ENCODE assay signal across 8 cellular contexts in the genomic region with DNA sequence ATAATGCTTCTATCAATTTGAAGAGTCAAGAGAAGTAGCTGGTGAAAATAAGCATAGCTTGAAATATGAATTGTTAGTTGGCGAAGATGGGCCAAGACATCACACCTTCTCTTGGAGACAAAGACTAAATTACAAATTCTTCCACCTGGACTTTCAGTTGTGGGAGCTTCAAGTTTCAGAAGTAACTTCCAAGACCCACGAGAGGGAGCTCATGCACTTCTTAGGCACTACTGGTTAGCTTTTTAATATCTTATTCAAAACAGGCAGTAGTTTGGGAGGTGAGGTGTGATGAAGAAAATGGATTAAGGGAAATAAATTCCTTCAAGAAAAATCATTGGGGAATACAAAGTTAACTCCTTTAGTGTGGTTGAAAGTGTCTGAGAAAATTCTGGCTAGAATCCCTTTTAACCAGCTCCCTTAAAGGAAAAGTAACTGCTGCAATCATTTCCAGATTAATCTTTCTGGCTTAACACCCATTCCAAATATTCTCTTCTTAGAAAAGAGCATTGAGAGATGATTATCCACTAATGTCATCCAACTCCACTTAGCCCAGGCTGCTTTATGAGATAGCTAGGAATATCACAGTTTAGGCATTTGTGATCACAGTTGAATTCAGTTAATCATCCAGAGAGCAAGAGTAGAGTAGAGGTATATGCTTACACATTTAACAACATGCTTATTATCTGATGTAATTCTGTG.
DNase-seq lines count a peak whose midpoint lies in the region; ATAC-seq and TF ChIP-seq lines count a peak whose summit lies in the region.

No MANE protein-coding gene starts in this region.

- H3K27ac Mint-ChIP-seq in MCF 10A (ENCODE audit: low read depth, unreplicated experiment) (no peak overlapping the region), T-cell (no peak overlapping the region)
- no peak overlapping the region for H3K27ac Mint-ChIP-seq in activated naive CD4-positive, alpha-beta T cell treated with anti-CD3 and anti-CD28 coated beads, Interleukin-2, amount 50 U/mL, for 72 hours

- H3K4me3 Mint-ChIP-seq in MCF 10A (ENCODE audit: unreplicated experiment) (no peak overlapping the region), T-cell (no peak overlapping the region)

- no peaks in the 10 kb centered on the region for H3K4me1 Mint-ChIP-seq in MCF 10A (ENCODE audit: insufficient read depth, unreplicated experiment)
- H3K4me1 Mint-ChIP-seq in T-cell, result no peaks in the 10 kb centered on the region

- DNase-seq in SIG-M5 treated with dmso at 0.1 percent for 504 hours (lab: John Stamatoyannopoulos, UW; ENCODE audit: unreplicated experiment) (peak; percentile 26), SIG-M5 (lab: John Stamatoyannopoulos, UW) (no peak), NCI-H2107 treated with DMSO at 0.1 percent for 48 hours (lab: John Stamatoyannopoulos, UW; ENCODE audit: unreplicated experiment) (peak; percentile 61), MCF 10A (ENCODE audit: unreplicated experiment) (peak; percentile 43), left lobe of liver (ENCODE audit: low spot score) (no peak), T-cell (no peak)
- DNase-seq in activated naive CD4-positive, alpha-beta T cell treated with anti-CD3 and anti-CD28 coated beads, Interleukin-2, amount 50 U/mL, for 72 hours (ENCODE audit: low spot score in 2 of 2), result no peak

- no TSS peak for BruUV-seq in MCF 10A (replicated peaks; lab: Mats Ljungman, UMichigan)

- no peaks in the 10 kb centered on the region for H3K36me3 Mint-ChIP-seq in MCF 10A (ENCODE audit: insufficient read depth, unreplicated experiment)
- H3K36me3 Mint-ChIP-seq in T-cell, result no peaks in the 10 kb centered on the region
- no peaks in the 10 kb centered on the region for H3K36me3 Mint-ChIP-seq in activated naive CD4-positive, alpha-beta T cell treated with anti-CD3 and anti-CD28 coated beads, Interleukin-2, amount 50 U/mL, for 72 hours

- peak; percentile 42 for TF ChIP-seq CTCF in MCF 10A (IDR thresholded peaks at IDR 0.05; ENCODE audit: unreplicated experiment)

- H3K27me3 Mint-ChIP-seq in MCF 10A (ENCODE audit: insufficient read depth, unreplicated experiment), result no peaks in the 10 kb centered on the region
- peaks cover 7 to 8% of the 10 kb centered on the region in 2 donors for H3K27me3 Mint-ChIP-seq in T-cell

- POLR2A ChIA-PET in MCF 10A (lab: Yijun Ruan, JAX) (interaction anchor here (1.1 kb wide), 1 partner anchor 138 kb away, joined by 3 read pairs; no protein-coding TSS in a partner anchor), T-cell (lab: Charles Lee) (no interaction called here)

- peak; percentile 92 for ATAC-seq in left lobe of liver
- ATAC-seq in HG03457 (IDR thresholded peaks at IDR 0.05; ENCODE audit: unreplicated experiment), result no peak
- no peak for ATAC-seq in T-cell (replicated peaks in 1 of 4)
- ATAC-seq in activated naive CD4-positive, alpha-beta T cell treated with anti-CD3 and anti-CD28 coated beads, Interleukin-2, amount 50 U/mL, for 72 hours, result no peak

- CTCF ChIA-PET in MCF 10A (lab: Yijun Ruan, JAX) (interaction anchor here (0.5 to 5.2 kb wide), 24 partner anchors 11 to 1021 kb away, joined by 3 to 56 read pairs (median 3); partner anchors contain the start of gene DMRTA1), T-cell (lab: Charles Lee) (interaction anchor here in 1 of 2 donors (0.9 kb wide), 1 partner anchor 145 kb away, joined by 5 read pairs; no protein-coding TSS in a partner anchor)

- H3K9me3 Mint-ChIP-seq in MCF 10A (ENCODE audit: unreplicated experiment) (no peaks in the 10 kb centered on the region), T-cell (peaks cover 0 to 3% (median 0%) of the 10 kb centered on the region in 3 donors)
- no peaks in the 10 kb centered on the region for H3K9me3 Mint-ChIP-seq in activated naive CD4-positive, alpha-beta T cell treated with anti-CD3 and anti-CD28 coated beads, Interleukin-2, amount 50 U/mL, for 72 hours

- intact Hi-C loops in MCF 10A (cut with micrococcal nuclease), result loop anchor here (1.0 kb wide), 1 partner anchor 145 kb away; no protein-coding TSS in a partner anchor

Comparison
In these comparisons a context has a peak if more than half of its experiments do, and no peak if none do; other contexts are left out.
1. DNase-seq: peak in SIG-M5 treated with dmso at 0.1 percent for 504 hours (single experiment), NCI-H2107 treated with DMSO at 0.1 percent for 48 hours (single experiment) and MCF 10A (single experiment); none in SIG-M5 (single experiment), left lobe of liver (single experiment), T-cell (0 of 34) and activated naive CD4-positive, alpha-beta T cell treated with anti-CD3 and anti-CD28 coated beads, Interleukin-2, amount 50 U/mL, for 72 hours (0 of 2).